ENCODE assay signal across 20 cellular contexts in the genomic region with DNA sequence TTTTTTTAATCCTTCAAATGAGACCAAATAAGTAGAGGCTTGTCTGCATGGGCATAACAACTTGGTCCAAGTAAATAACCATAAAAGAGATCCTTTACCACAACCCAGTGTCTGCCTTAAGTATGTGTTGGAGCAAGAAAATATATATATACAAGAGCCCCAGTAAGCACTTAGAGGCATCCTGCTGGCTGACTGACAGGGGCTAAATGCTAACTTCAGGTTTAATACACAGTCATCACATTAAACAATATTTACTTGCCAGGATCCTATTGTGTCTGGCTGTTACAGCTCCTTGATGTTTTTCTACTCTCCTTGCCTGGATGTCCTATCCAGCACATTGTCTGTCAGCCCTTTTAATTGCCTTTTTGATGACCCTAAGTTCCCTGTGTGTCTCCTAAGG. TPM values are rescaled to one million over a fixed set of nuclear protein-coding genes. Genes with fewer than 3 reads are reported as not detected.
DNase-seq lines count a peak whose midpoint lies in the region; FAIRE-seq and TF ChIP-seq lines count a peak whose summit lies in the region.
"Had no signal": no experiment of that assay in that cellular context is flagged by ENCODE, and none has a peak within 500 bp of the region (broad histone marks: within the 10 kb centered on the region; RNA-seq: fewer than 3 reads in every experiment).

No MANE protein-coding gene starts in this region.

- H3K9ac ChIP-seq in Loucy (ENCODE audit: low read depth, low read length, poor library complexity, severe bottlenecking) = no peak overlapping the region
- H3K9ac ChIP-seq: GM23248 had no signal

- H3K4me3 ChIP-seq in Loucy (ENCODE audit: low read length, poor library complexity, severe bottlenecking) = no peak overlapping the region
- H3K4me3 ChIP-seq in left ventricle myocardium inferior = no peak overlapping the region
- H3K4me3 ChIP-seq: GM23248 had no signal

- no peaks in the 10 kb centered on the region for H3K79me2 ChIP-seq in Loucy (ENCODE audit: insufficient read depth, low read length)

- 0 out of 2 replicates have a peak overlapping the region, but pooled peaks have one; percentile 50 for H2AFZ ChIP-seq in Loucy (ENCODE audit: low read length)
- H2AFZ ChIP-seq: GM23248 had no signal

- H3F3A ChIP-seq in Loucy (ENCODE audit: low read depth) = no peaks in the 10 kb centered on the region

- no peak overlapping the region for H3K4me3 Mint-ChIP-seq in progenitor cell of endocrine pancreas (ENCODE audit: low read depth)
- H3K4me3 Mint-ChIP-seq: CD4-positive, alpha-beta memory T cell had no signal

- FAIRE-seq in GM19239 (lab: Jason Lieb, UNC) = peak; percentile 62
- FAIRE-seq: D721Med, GM12891, H1 had no signal

- H3K27ac Mint-ChIP-seq in progenitor cell of endocrine pancreas = no peak overlapping the region
- H3K27ac Mint-ChIP-seq: CD4-positive, alpha-beta memory T cell had no signal

- H3K9me3 ChIP-seq in Loucy (ENCODE audit: insufficient read depth, low read depth, low read length) (no peaks in the 10 kb centered on the region), left ventricle myocardium inferior (replicated peaks) (no peaks in the 10 kb centered on the region)

- no peaks in the 10 kb centered on the region for H3K9me2 ChIP-seq in Loucy (replicated peaks; ENCODE audit: low read depth, low read length)

- intact Hi-C loops in left ventricle myocardium inferior (cut with micrococcal nuclease) = no loop called here

- no peaks in the 10 kb centered on the region for H3K36me3 ChIP-seq in Loucy (ENCODE audit: insufficient read depth, low read length)
- H3K36me3 ChIP-seq in left ventricle myocardium inferior = no peaks in the 10 kb centered on the region

- no peaks in the 10 kb centered on the region for H3K9me3 Mint-ChIP-seq in progenitor cell of endocrine pancreas (ENCODE audit: low read depth)
- H3K9me3 Mint-ChIP-seq: CD4-positive, alpha-beta memory T cell had no signal

- H3K36me3 Mint-ChIP-seq in progenitor cell of endocrine pancreas (ENCODE audit: insufficient read depth) = no peaks in the 10 kb centered on the region
- H3K36me3 Mint-ChIP-seq: CD4-positive, alpha-beta memory T cell had no signal

- peaks cover 5% of the 10 kb centered on the region for H3K4me1 Mint-ChIP-seq in progenitor cell of endocrine pancreas (ENCODE audit: low read depth)
- H3K4me1 Mint-ChIP-seq: CD4-positive, alpha-beta memory T cell had no signal

- H3K4me1 ChIP-seq in Loucy (ENCODE audit: insufficient read depth, low read length, poor library complexity, severe bottlenecking) (no peaks in the 10 kb centered on the region), left ventricle myocardium inferior (no peaks in the 10 kb centered on the region)

- H3K27me3 Mint-ChIP-seq in progenitor cell of endocrine pancreas = peaks cover 14% of the 10 kb centered on the region

- H3K27ac ChIP-seq in left ventricle myocardium inferior (replicated peaks) = no peak overlapping the region
- H3K27ac ChIP-seq: GM23248 had no signal

- DNase-seq in GM19239 (ENCODE audit: insufficient read length, low spot score) = no peak
- DNase-seq in NCI-H2227 (lab: John Stamatoyannopoulos, UW; ENCODE audit: unreplicated experiment) = peak; percentile 45
- no peak for DNase-seq in GDM1 (lab: John Stamatoyannopoulos, UW)
- DNase-seq in progenitor cell of endocrine pancreas (ENCODE audit: low spot score, unreplicated experiment) = no peak
- DNase-seq in left ventricle myocardium inferior = no peak
- DNase-seq: C1 segment of cervical spinal cord; CD4-positive, alpha-beta memory T cell; DMS 273 treated with DMSO at 0.1 percent for 48 hours; DMS79; EL; GF-D8; GM23248; H7; HCEC 1CT had no signal

- H3K27me3 ChIP-seq in Loucy (ENCODE audit: insufficient read depth, low read length, poor library complexity, severe bottlenecking) = no peaks in the 10 kb centered on the region
- peaks cover 36% of the 10 kb centered on the region for H3K27me3 ChIP-seq in left ventricle myocardium inferior (ENCODE audit: low read depth)

- no peak overlapping the region for H3K4me2 ChIP-seq in Loucy (ENCODE audit: low read depth, low read length, poor library complexity, severe bottlenecking)

- TF ChIP-seq CTCF in Loucy (conservative IDR thresholded peaks at IDR 0.05; ENCODE audit: low read length) (no peak), progenitor cell of endocrine pancreas (IDR thresholded peaks at IDR 0.05; ENCODE audit: unreplicated experiment) (no peak), left ventricle myocardium inferior (IDR thresholded peaks at IDR 0.05; ENCODE audit: borderline replicate concordance) (no peak)

- no peaks in the 10 kb centered on the region for H4K20me1 ChIP-seq in Loucy (ENCODE audit: insufficient read depth, low read length, poor library complexity, severe bottlenecking)

RNA-seq across cellular contexts. Expression of gene MMP20, which starts 37.5 kb away (rescaled TPM):
- total RNA-seq in progenitor cell of endocrine pancreas (not detected in 2 replicates), left ventricle myocardium inferior (not detected)
- total RNA-seq: A172; A673; CD4-positive, alpha-beta memory T cell; GM23248; H1; H7 had no signal

RNA-seq across cellular contexts. Expression of gene MMP27, which starts 43.0 kb away (rescaled TPM):
- total RNA-seq in progenitor cell of endocrine pancreas = not detected in 2 replicates
- not detected for total RNA-seq in left ventricle myocardium inferior
- total RNA-seq: A172; A673; CD4-positive, alpha-beta memory T cell; GM23248; H1; H7 had no signal
